ENCODE assay signal across 8 cellular contexts in genomic region chr20:36214684-36215256, GRCh38. TPM values are rescaled to one million over a fixed set of nuclear protein-coding genes. Genes with fewer than 3 reads are reported as not detected.
DNase-seq lines count a peak whose midpoint lies in the region; ATAC-seq and TF ChIP-seq lines count a peak whose summit lies in the region.

No MANE protein-coding gene starts in this region.

- H3K4me3 ChIP-seq in neural progenitor cell: no peak overlapping the region

- H3K36me3 Mint-ChIP-seq in chondrocyte (ENCODE audit: low read depth) (peaks cover 11% of the 10 kb centered on the region), neural progenitor cell (peaks cover 3% of the 10 kb centered on the region)

- H3K4me1 ChIP-seq in neural progenitor cell: no peaks in the 10 kb centered on the region

- no peak overlapping the region for H2AFZ ChIP-seq in neural progenitor cell (replicated peaks)

- H3K4me3 Mint-ChIP-seq in chondrocyte (ENCODE audit: unreplicated experiment): no peak overlapping the region
- H3K4me3 Mint-ChIP-seq in neural progenitor cell: no peak overlapping the region

- no peaks in the 10 kb centered on the region for H3K9me3 ChIP-seq in neural progenitor cell (ENCODE audit: low read depth)

- H3K4me2 ChIP-seq in neural progenitor cell: no peak overlapping the region

- no peaks in the 10 kb centered on the region for H3K27me3 ChIP-seq in neural progenitor cell

- ATAC-seq in GM18498 (IDR thresholded peaks at IDR 0.05; ENCODE audit: unreplicated experiment): no peak

- H3K4me1 Mint-ChIP-seq in chondrocyte (ENCODE audit: low read depth) (peaks cover 9% of the 10 kb centered on the region), neural progenitor cell (peaks cover 2% of the 10 kb centered on the region)

- TF ChIP-seq CTCF in 22Rv1 (IDR thresholded peaks at IDR 0.05): peak; percentile 61
- peak; percentile 78 for TF ChIP-seq CTCF in chondrocyte (IDR thresholded peaks at IDR 0.05)
- TF ChIP-seq CTCF in neural progenitor cell (IDR thresholded peaks at IDR 0.05): peak; percentile 74

- H3K9ac ChIP-seq in neural progenitor cell: no peak overlapping the region

- H3K36me3 ChIP-seq in neural progenitor cell: no peaks in the 10 kb centered on the region

- DNase-seq in EH (ENCODE audit: low read depth): peak; percentile 47
- peak; percentile 9 for DNase-seq in NCI-H2171 (lab: John Stamatoyannopoulos, UW)
- DNase-seq in chondrocyte (ENCODE audit: low spot score): no peak
- peak; percentile 71 for DNase-seq in neural progenitor cell (ENCODE audit: low spot score)
- DNase-seq in NCI-H187 treated with DMSO at 0.1 percent for 48 hours (lab: John Stamatoyannopoulos, UW): no peak
- no peak for DNase-seq in HK-2 (ENCODE audit: unreplicated experiment)

- peaks cover 3% of the 10 kb centered on the region for H4K20me1 ChIP-seq in neural progenitor cell (ENCODE audit: low read depth)

- H3K27ac ChIP-seq in 22Rv1: no peak overlapping the region
- no peak overlapping the region for H3K27ac ChIP-seq in neural progenitor cell

- no peaks in the 10 kb centered on the region for H3K79me2 ChIP-seq in neural progenitor cell (ENCODE audit: low read depth)

- H3K9me3 Mint-ChIP-seq in chondrocyte (ENCODE audit: low read depth) (no peaks in the 10 kb centered on the region), neural progenitor cell (no peaks in the 10 kb centered on the region)

- no peak overlapping the region for H3K27ac Mint-ChIP-seq in chondrocyte (ENCODE audit: unreplicated experiment)
- no peak overlapping the region for H3K27ac Mint-ChIP-seq in neural progenitor cell

- no peaks in the 10 kb centered on the region for H3F3A ChIP-seq in neural progenitor cell (ENCODE audit: low read depth)

- H3K27me3 Mint-ChIP-seq in chondrocyte (ENCODE audit: low read depth): no peaks in the 10 kb centered on the region
- H3K27me3 Mint-ChIP-seq in neural progenitor cell (ENCODE audit: insufficient read depth, low read depth): peaks cover 6% of the 10 kb centered on the region

RNA-seq across cellular contexts. Expression of gene AAR2, which starts 21.5 kb away (rescaled TPM):
- total RNA-seq in chondrocyte: 24.6 to 27.2 TPM (median 24.6 TPM) in 3 replicates
- 19.7 and 26.6 TPM in 2 replicates for total RNA-seq in neural progenitor cell (ENCODE audit: low replicate concordance)

Comparison
In these comparisons a context has a peak if more than half of its experiments do, and no peak if none do; other contexts are left out.
1. DNase-seq: peak in EH (single experiment), NCI-H2171 (single experiment) and neural progenitor cell (single experiment); none in chondrocyte (single experiment), NCI-H187 treated with DMSO at 0.1 percent for 48 hours (single experiment) and HK-2 (single experiment).
2. Peak in every context shown above with its lines, with median percentiles within 50 percentile points of each other: CTCF ChIP-seq.